1 cellular context compared by ENCODE assay signal in genomic region chr17:62923515-62924150, GRCh38.
TF ChIP-seq lines count a peak whose summit lies in the region.

No MANE protein-coding gene starts in this region.

TF ChIP-seq in SK-N-SH, 30 proteins besides CTCF, POLR2A, EP300 and RAD21 (continued from another document):
- peak; percentile 54; the same call in 1 of the 2 replicates for TF ChIP-seq RCOR1 (IDR thresholded peaks at IDR 0.05; ENCODE audit: low read length)
- 0 out of 2 replicates have a peak, but pooled peaks have one; percentile 1 for TF ChIP-seq RFX5 (IDR thresholded peaks at IDR 0.05; ENCODE audit: low read length)
- TF ChIP-seq GABPA (IDR thresholded peaks at IDR 0.05; ENCODE audit: low read depth), result no peak
- no peak for TF ChIP-seq JUND (IDR thresholded peaks at IDR 0.05)
- TF ChIP-seq RXRA (IDR thresholded peaks at IDR 0.05; ENCODE audit: borderline replicate concordance, low read depth), result no peak
- TF ChIP-seq FOSL2 (IDR thresholded peaks at IDR 0.05; ENCODE audit: borderline replicate concordance, low read depth), result no peak
- no peak for TF ChIP-seq TEAD4 (IDR thresholded peaks at IDR 0.05; ENCODE audit: borderline replicate concordance, insufficient read depth)
- no peak for TF ChIP-seq TAF1 (IDR thresholded peaks at IDR 0.05; ENCODE audit: borderline replicate concordance, low read depth, low read length)
- no peak for TF ChIP-seq CHD2 (IDR thresholded peaks at IDR 0.05; ENCODE audit: low read length, partially characterized antibody)
- TF ChIP-seq FOXM1 (IDR thresholded peaks at IDR 0.05; ENCODE audit: low read depth), result no peak
- no peak for TF ChIP-seq POLR2AphosphoS5 (IDR thresholded peaks at IDR 0.05; ENCODE audit: low read depth, low read length)
- TF ChIP-seq GATA2 (CRISPR knock-in tag; IDR thresholded peaks at IDR 0.05), result peak; percentile 95
- TF ChIP-seq REST (IDR thresholded peaks at IDR 0.05; ENCODE audit: low read depth, low read length), result no peak
- no peak for TF ChIP-seq IRF3 (IDR thresholded peaks at IDR 0.05; ENCODE audit: low read depth, low read length)
- no peak for TF ChIP-seq MEF2A (IDR thresholded peaks at IDR 0.05; ENCODE audit: borderline replicate concordance, low read depth)
TF ChIP-seq in SK-N-SH: peak in this region for 4.
